11 cellular contexts compared by ENCODE assay signal in the genomic region with DNA sequence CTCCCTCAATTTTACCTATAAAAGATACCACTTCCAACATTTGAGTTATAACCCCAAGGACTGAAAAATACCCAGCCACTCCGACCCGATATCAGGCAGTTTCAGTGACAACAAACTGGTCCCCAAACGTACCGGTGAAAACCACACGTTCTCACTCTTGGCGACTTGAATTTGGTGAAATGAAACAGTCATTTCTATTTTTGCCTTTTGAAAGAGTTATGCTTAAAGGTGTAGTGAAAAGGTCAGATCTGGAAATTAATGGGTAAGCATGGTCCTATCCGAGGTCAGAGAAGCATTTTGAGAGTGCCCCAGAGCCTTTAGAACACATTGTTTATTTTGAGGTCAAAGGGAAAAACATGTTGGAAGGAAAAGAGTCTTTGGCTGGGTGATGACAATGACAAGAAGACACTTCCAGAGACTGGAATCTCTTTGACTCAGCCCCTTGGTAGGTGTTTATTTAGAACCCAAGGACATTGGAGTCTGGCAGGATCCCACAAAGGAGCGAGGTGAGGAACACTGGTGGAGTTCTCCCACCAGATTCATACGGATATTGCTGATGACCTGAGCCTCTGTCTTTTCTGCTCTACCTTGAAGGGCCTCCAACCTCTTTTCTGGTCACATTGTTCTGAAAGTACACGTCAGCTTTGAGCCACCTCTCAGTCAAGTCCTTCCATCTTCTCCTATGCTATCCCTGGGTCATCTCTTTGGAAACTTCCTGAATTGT.
DNase-seq lines count a peak whose midpoint lies in the region; ATAC-seq, FAIRE-seq and TF ChIP-seq lines count a peak whose summit lies in the region.
"Had no signal": no experiment of that assay in that cellular context is flagged by ENCODE, and none has a peak within 500 bp of the region (broad histone marks: within the 10 kb centered on the region; RNA-seq: fewer than 3 reads in every experiment).

No MANE protein-coding gene starts in this region.

- H3K4me3 Mint-ChIP-seq in central memory CD8-positive, alpha-beta T cell, result peak overlapping the region; percentile 12

- H3K27me3 Mint-ChIP-seq in central memory CD8-positive, alpha-beta T cell, result no peaks in the 10 kb centered on the region

- no peak for DNase-seq in GM12892 (ENCODE audit: insufficient read length)
- DNase-seq in central memory CD8-positive, alpha-beta T cell (ENCODE audit: low spot score in 2 of 2), result no peak
- DNase-seq in A172 (ENCODE audit: low spot score), result no peak
- DNase-seq in COLO668 (lab: John Stamatoyannopoulos, UW; ENCODE audit: unreplicated experiment), result no peak
- no peak for DNase-seq in NCI-H1092 treated with DMSO at 0.1 percent for 48 hours (lab: John Stamatoyannopoulos, UW)
- no peak for DNase-seq in stimulated activated CD4-positive, alpha-beta T cell treated with anti-CD3 and anti-CD28 coated beads, Interleukin-1b, Interleukin-23, amount 100 ng/mL, for 48 hours
- DNase-seq: effector memory CD4-positive, alpha-beta T cell; NCI-H1048 had no signal

- H3K9me3 Mint-ChIP-seq in central memory CD8-positive, alpha-beta T cell, result no peaks in the 10 kb centered on the region

- H3K27ac Mint-ChIP-seq in central memory CD8-positive, alpha-beta T cell (ENCODE audit: low read depth), result peak overlapping the region; percentile 74

- FAIRE-seq in GM12892 (lab: Jason Lieb, UNC), result peak; percentile 93
- FAIRE-seq: TTC549 had no signal

- peaks cover 23% of the 10 kb centered on the region for H3K36me3 Mint-ChIP-seq in central memory CD8-positive, alpha-beta T cell (ENCODE audit: insufficient read depth)

- no peak for TF ChIP-seq POLR2A in GM12892 (IDR thresholded peaks at IDR 0.05; ENCODE audit: low read depth, low read length)

- peak; percentile 51 for ATAC-seq in GM19463 (IDR thresholded peaks at IDR 0.05; ENCODE audit: unreplicated experiment)
- peak; percentile 48 for ATAC-seq in HG03175 (IDR thresholded peaks at IDR 0.05; ENCODE audit: unreplicated experiment)
- ATAC-seq in central memory CD8-positive, alpha-beta T cell (replicated peaks; ENCODE audit: extremely low read depth, poor library complexity, severe bottlenecking), result peak; percentile 38

- peaks cover 61% of the 10 kb centered on the region for H3K4me1 Mint-ChIP-seq in central memory CD8-positive, alpha-beta T cell
